ENCODE assay signal across 8 cellular contexts in genomic region chr9:68999393-69000105, GRCh38. TPM values are rescaled to one million over a fixed set of nuclear protein-coding genes. Genes with fewer than 3 reads are reported as not detected.
DNase-seq lines count a peak whose midpoint lies in the region; ATAC-seq and TF ChIP-seq lines count a peak whose summit lies in the region.

No MANE protein-coding gene starts in this region.

- intact Hi-C loops in dendritic cell treated with granulocyte-macrophage colony-stimulating factor and Interleukin-4, amounts not matched to agents 40 ng/mL and 50 ng/mL, for 4 days (cut with micrococcal nuclease): loop anchor here (1.0 to 10.0 kb wide), 5 partner anchors 47 to 415 kb away; partner anchors contain the start of gene PIP5K1B
- intact Hi-C loops in right lobe of liver (cut with DNase I): loop anchor here in 1 of 2 donors (10.0 kb wide), 1 partner anchor 425 kb away; no protein-coding TSS in a partner anchor

- H3K4me1 ChIP-seq in BLaER1: peaks cover 14% of the 10 kb centered on the region
- no peaks in the 10 kb centered on the region for H3K4me1 ChIP-seq in right lobe of liver

- peaks cover 25% of the 10 kb centered on the region for H3K4me1 Mint-ChIP-seq in activated CD4-positive, alpha-beta T cell treated with anti-CD3 and anti-CD28 coated beads, Interleukin-2, amount 10 ng/mL, durations not matched to agents 7 days and 5 days
- H3K4me1 Mint-ChIP-seq in dendritic cell treated with granulocyte-macrophage colony-stimulating factor and Interleukin-4, amounts not matched to agents 40 ng/mL and 50 ng/mL, for 4 days (ENCODE audit: low read depth): peaks cover 47% of the 10 kb centered on the region

- no peaks in the 10 kb centered on the region for H4K20me1 ChIP-seq in BLaER1

- no peak overlapping the region for H3K27ac Mint-ChIP-seq in activated CD4-positive, alpha-beta T cell treated with anti-CD3 and anti-CD28 coated beads, Interleukin-2, amount 10 ng/mL, durations not matched to agents 7 days and 5 days
- H3K27ac Mint-ChIP-seq in dendritic cell treated with granulocyte-macrophage colony-stimulating factor and Interleukin-4, amounts not matched to agents 40 ng/mL and 50 ng/mL, for 4 days: peak overlapping the region; percentile 89

- ATAC-seq in GM19025 (IDR thresholded peaks at IDR 0.05; ENCODE audit: low read depth, unreplicated experiment) (peak; percentile 64), HG03175 (IDR thresholded peaks at IDR 0.05; ENCODE audit: unreplicated experiment) (peak; percentile 77), right lobe of liver (peak; percentile 90 to 98 (median 95))

- peaks cover 2% of the 10 kb centered on the region for H3K27me3 Mint-ChIP-seq in activated CD4-positive, alpha-beta T cell treated with anti-CD3 and anti-CD28 coated beads, Interleukin-2, amount 10 ng/mL, durations not matched to agents 7 days and 5 days
- no peaks in the 10 kb centered on the region for H3K27me3 Mint-ChIP-seq in dendritic cell treated with granulocyte-macrophage colony-stimulating factor and Interleukin-4, amounts not matched to agents 40 ng/mL and 50 ng/mL, for 4 days

- POLR2A ChIA-PET in activated CD4-positive, alpha-beta T cell treated with anti-CD3 and anti-CD28 coated beads, Interleukin-2, amount 10 ng/mL, durations not matched to agents 7 days and 5 days (lab: Charles Lee): no interaction called here

- H3K9me3 ChIP-seq in BLaER1: no peaks in the 10 kb centered on the region
- H3K9me3 ChIP-seq in right lobe of liver: no peaks in the 10 kb centered on the region

- H3K4me3 ChIP-seq in BLaER1 (no peak overlapping the region), right lobe of liver (no peak overlapping the region)

- H3K36me3 ChIP-seq in BLaER1 (no peaks in the 10 kb centered on the region), right lobe of liver (no peaks in the 10 kb centered on the region)

- peak overlapping the region; percentile 65 for H3K4me2 ChIP-seq in BLaER1

- H3K9ac ChIP-seq in BLaER1: no peak overlapping the region

- H3K36me3 Mint-ChIP-seq in activated CD4-positive, alpha-beta T cell treated with anti-CD3 and anti-CD28 coated beads, Interleukin-2, amount 10 ng/mL, durations not matched to agents 7 days and 5 days (ENCODE audit: low read depth): no peaks in the 10 kb centered on the region
- H3K36me3 Mint-ChIP-seq in dendritic cell treated with granulocyte-macrophage colony-stimulating factor and Interleukin-4, amounts not matched to agents 40 ng/mL and 50 ng/mL, for 4 days (ENCODE audit: low read depth): no peaks in the 10 kb centered on the region

- H3K27ac ChIP-seq in BLaER1: no peak overlapping the region
- H3K27ac ChIP-seq in right lobe of liver: no peak overlapping the region

- TF ChIP-seq CTCF in right lobe of liver (IDR thresholded peaks at IDR 0.05): peak; percentile 73 to 85 (median 82)

- no peaks in the 10 kb centered on the region for H3K9me3 Mint-ChIP-seq in activated CD4-positive, alpha-beta T cell treated with anti-CD3 and anti-CD28 coated beads, Interleukin-2, amount 10 ng/mL, durations not matched to agents 7 days and 5 days
- H3K9me3 Mint-ChIP-seq in dendritic cell treated with granulocyte-macrophage colony-stimulating factor and Interleukin-4, amounts not matched to agents 40 ng/mL and 50 ng/mL, for 4 days: no peaks in the 10 kb centered on the region

- no peak overlapping the region for H3K4me3 Mint-ChIP-seq in activated CD4-positive, alpha-beta T cell treated with anti-CD3 and anti-CD28 coated beads, Interleukin-2, amount 10 ng/mL, durations not matched to agents 7 days and 5 days
- H3K4me3 Mint-ChIP-seq in dendritic cell treated with granulocyte-macrophage colony-stimulating factor and Interleukin-4, amounts not matched to agents 40 ng/mL and 50 ng/mL, for 4 days: no peak overlapping the region

- WGBS in right lobe of liver (ENCODE audit: insufficient coverage, low coverage, low lambda C conversion rate, missing lambda C conversion rate): 25% methylated on average over 7 of the region's 10 CpGs

- DNase-seq in NCI-H460 (ENCODE audit: extremely low read depth, low read depth) (peak; percentile 80), right lobe of liver (peak in 1 of 3 donors; percentile 66)
- peak; percentile 82 for DNase-seq in activated CD4-positive, alpha-beta T cell treated with anti-CD3 and anti-CD28 coated beads, Interleukin-2, amount 10 ng/mL, durations not matched to agents 7 days and 5 days
- DNase-seq in stimulated activated CD8-positive, alpha-beta memory T cell treated with anti-CD3 and anti-CD28 coated beads, Interleukin-12 subunit alpha, Interleukin-12 subunit beta, amount 100 ng/mL, for 1 hour (ENCODE audit: low read depth): peak; percentile 45

- CTCF ChIA-PET in activated CD4-positive, alpha-beta T cell treated with anti-CD3 and anti-CD28 coated beads, Interleukin-2, amount 10 ng/mL, durations not matched to agents 7 days and 5 days (lab: Charles Lee): interaction anchor here (0.6 to 2.3 kb wide), 15 partner anchors 9 to 420 kb away, joined by 3 to 14 read pairs (median 4); no protein-coding TSS in a partner anchor

- TF ChIP-seq POLR2A in right lobe of liver (IDR thresholded peaks at IDR 0.05): no peak

- H3K27me3 ChIP-seq in BLaER1 (no peaks in the 10 kb centered on the region), right lobe of liver (no peaks in the 10 kb centered on the region)

RNA-seq across cellular contexts. Expression of gene PRKACG, which starts 14.4 kb away (rescaled TPM):
- not detected in 2 replicates for total RNA-seq in NCI-H460 (2014; rRNA removed; shearing (Covaris generic))
- not detected in 2 replicates for polyA plus RNA-seq in NCI-H460 (2014; cell fraction: nucleus; rRNA removed)
- total RNA-seq in activated CD4-positive, alpha-beta T cell treated with anti-CD3 and anti-CD28 coated beads, Interleukin-2, amount 10 ng/mL, durations not matched to agents 7 days and 5 days: not detected
- total RNA-seq in right lobe of liver: not detected

RNA-seq across cellular contexts. Expression of gene FXN, which starts 36.0 kb away (rescaled TPM):
- 15.5 and 17.0 TPM in 2 replicates for total RNA-seq in NCI-H460 (2014; rRNA removed; shearing (Covaris generic))
- polyA plus RNA-seq in NCI-H460 (2014; cell fraction: nucleus; rRNA removed): 7.2 TPM in 2 replicates
- total RNA-seq in activated CD4-positive, alpha-beta T cell treated with anti-CD3 and anti-CD28 coated beads, Interleukin-2, amount 10 ng/mL, durations not matched to agents 7 days and 5 days: 10 to 100 TPM; 27.2 to 32.0 TPM
- total RNA-seq in right lobe of liver: 10 to 100 TPM; 12.5 to 30.4 (median 24.7) TPM
